In the genomic region with DNA sequence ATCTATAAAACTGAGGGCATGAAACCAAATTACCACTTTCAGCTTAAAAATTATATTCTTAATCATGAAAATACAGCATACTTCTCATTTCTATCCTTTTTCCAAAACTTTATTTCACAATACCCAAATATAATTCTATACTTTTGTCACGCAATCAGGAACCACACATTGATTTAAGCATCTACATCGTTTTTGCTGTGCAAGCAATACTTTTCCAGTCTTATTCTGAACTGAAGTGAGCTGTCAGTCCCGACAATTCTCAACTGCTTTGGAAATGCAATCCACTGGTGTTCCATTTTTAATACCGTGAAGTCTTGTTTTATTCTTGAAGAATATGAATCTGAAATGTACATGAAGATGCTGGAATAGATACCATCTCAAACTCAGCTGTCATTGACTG, we compare ENCODE assay signal across 22 cellular contexts.
DNase-seq lines count a peak whose midpoint lies in the region; ATAC-seq, FAIRE-seq and TF ChIP-seq lines count a peak whose summit lies in the region.
"Had no signal": no experiment of that assay in that cellular context is flagged by ENCODE, and none has a peak within 500 bp of the region (broad histone marks: within the 10 kb centered on the region; RNA-seq: fewer than 3 reads in every experiment).

No MANE protein-coding gene starts in this region.

- BruUV-seq in K562 (replicated peaks; lab: Mats Ljungman, UMichigan), result no TSS peak

- no peaks in the 10 kb centered on the region for H3K9me1 ChIP-seq in K562 (ENCODE audit: control insufficient read depth, insufficient read depth, low read length)

- TF ChIP-seq POLR2A in A549 (IDR thresholded peaks at IDR 0.05; ENCODE audit: low read length) (no peak), K562 (conservative IDR thresholded peaks at IDR 0.05) (no peak)

- no peak for DNase-seq in activated naive CD4-positive, alpha-beta T cell treated with anti-CD3 and anti-CD28 coated beads, Interleukin-2, amount 10 ng/mL, durations not matched to agents 7 days and 5 days
- DNase-seq in activated naive CD4-positive, alpha-beta T cell (lab: John Stamatoyannopoulos, UW), result no peak
- no peak for DNase-seq in A549 (ENCODE audit: low read depth in 1 of 2, low spot score in 1 of 2)
- no peak for DNase-seq in K562 (ENCODE audit: extremely low read depth in 1 of 4, low spot score in 3 of 4)
- no peak for DNase-seq in natural killer cell
- DNase-seq in NCI-H2227 treated with DMSO at 0.1 percent for 48 hours (lab: John Stamatoyannopoulos, UW), result no peak
- no peak for DNase-seq in left lung
- DNase-seq in stimulated activated naive CD8-positive, alpha-beta T cell treated with anti-CD3 and anti-CD28 coated beads, Interleukin-15, Interleukin-2, amounts not matched to agents 100 U/mL and 50 U/mL, for 24 hours, result no peak
- DNase-seq: 8988T; Calu3; CD8-positive, alpha-beta T cell; DMS 273 treated with DMSO at 0.1 percent for 48 hours; DMS53; DND-41; EL; IMR-90 had no signal

- POLR2A ChIA-PET in A549 (lab: Yijun Ruan, JAX) (interaction anchor here (0.5 kb wide), 1 partner anchor 50 kb away, joined by 3 read pairs; no protein-coding TSS in a partner anchor), K562 (lab: Yijun Ruan, JAX) (no interaction called here)

- H3K9me3 Mint-ChIP-seq in activated naive CD4-positive, alpha-beta T cell treated with anti-CD3 and anti-CD28 coated beads, Interleukin-2, amount 10 ng/mL, durations not matched to agents 7 days and 5 days, result peaks cover 17% of the 10 kb centered on the region
- H3K9me3 Mint-ChIP-seq in natural killer cell, result no peaks in the 10 kb centered on the region
- H3K9me3 Mint-ChIP-seq: CD8-positive, alpha-beta T cell had no signal

- no peaks in the 10 kb centered on the region; the same call in 1 of the 2 replicates for H4K20me1 ChIP-seq in K562 (replicated peaks; ENCODE audit: control insufficient read depth, insufficient read depth, low read length)
- H4K20me1 ChIP-seq: BLaER1 treated with 17β-estradiol and CSF1 and Interleukin-3, amounts not matched to agents 10 nM and 100 nM had no signal

- no peak overlapping the region for H3K4me3 Mint-ChIP-seq in activated naive CD4-positive, alpha-beta T cell treated with anti-CD3 and anti-CD28 coated beads, Interleukin-2, amount 10 ng/mL, durations not matched to agents 7 days and 5 days
- no peak overlapping the region for H3K4me3 Mint-ChIP-seq in natural killer cell
- H3K4me3 Mint-ChIP-seq: B cell; CD8-positive, alpha-beta T cell had no signal

- no peaks in the 10 kb centered on the region for H3K27me3 Mint-ChIP-seq in activated naive CD4-positive, alpha-beta T cell treated with anti-CD3 and anti-CD28 coated beads, Interleukin-2, amount 10 ng/mL, durations not matched to agents 7 days and 5 days
- no peaks in the 10 kb centered on the region for H3K27me3 Mint-ChIP-seq in natural killer cell (ENCODE audit: low read depth in 2 of 2)
- H3K27me3 Mint-ChIP-seq: B cell had no signal

- H3K27ac ChIP-seq in A549, result no peak overlapping the region
- no peak overlapping the region for H3K27ac ChIP-seq in K562 (ENCODE audit: extremely low read depth, low read depth, low read length)
- H3K27ac ChIP-seq in left lung, result no peak overlapping the region
- H3K27ac ChIP-seq: BLaER1 treated with 17β-estradiol and CSF1 and Interleukin-3, amounts not matched to agents 10 nM and 100 nM; HL-60 had no signal

- TF ChIP-seq RAD21 in A549 (conservative IDR thresholded peaks at IDR 0.05 in 1 of 2, IDR thresholded peaks at IDR 0.05 in 1 of 2) (no peak), K562 (CRISPR knock-in tag; conservative IDR thresholded peaks at IDR 0.05 in 1 of 2, IDR thresholded peaks at IDR 0.05 in 1 of 2) (no peak)

- CTCF ChIA-PET in activated naive CD4-positive, alpha-beta T cell treated with anti-CD3 and anti-CD28 coated beads, Interleukin-2, amount 10 ng/mL, durations not matched to agents 7 days and 5 days (lab: Charles Lee), result no interaction called here
- CTCF ChIA-PET in A549 (lab: Yijun Ruan, JAX) (interaction anchor here (1.1 to 1.5 kb wide), 2 partner anchors 32 to 283 kb away, joined by 4 to 5 read pairs; no protein-coding TSS in a partner anchor), K562 (lab: Yijun Ruan, JAX; ENCODE audit: low intra/inter-chr PET ratio) (no interaction called here)

- no peak for ATAC-seq in A549
- ATAC-seq in K562, result no peak
- no peak for ATAC-seq in natural killer cell
- ATAC-seq in left lung, result no peak
- no peak for ATAC-seq in stimulated activated naive CD8-positive, alpha-beta T cell treated with anti-CD3 and anti-CD28 coated beads, Interleukin-15, Interleukin-2, amounts not matched to agents 100 U/mL and 50 U/mL, for 24 hours
- ATAC-seq: CD8-positive, alpha-beta T cell had no signal

- 58% methylated on average over 4 of the region's 4 CpGs for WGBS in A549 (ENCODE audit: missing lambda C conversion rate)
- 0% methylated on average over 4 of the region's 4 CpGs for WGBS in K562 (ENCODE audit: insufficient coverage, low coverage, missing lambda C conversion rate)

- in situ Hi-C loops in K562 (cut with MboI), result no loop called here

- peaks cover 34% of the 10 kb centered on the region for H3K36me3 Mint-ChIP-seq in activated naive CD4-positive, alpha-beta T cell treated with anti-CD3 and anti-CD28 coated beads, Interleukin-2, amount 10 ng/mL, durations not matched to agents 7 days and 5 days
- peaks cover 6% of the 10 kb centered on the region for H3K36me3 Mint-ChIP-seq in natural killer cell

- no peaks in the 10 kb centered on the region for H3K36me3 ChIP-seq in K562 (ENCODE audit: control insufficient read depth, insufficient read depth, low read length)
- peaks cover 0 to 4% of the 10 kb centered on the region in 2 donors for H3K36me3 ChIP-seq in left lung
- H3K36me3 ChIP-seq: HAP-1 had no signal

- H2AFZ ChIP-seq in K562 (ENCODE audit: low read depth, low read length), result no peak overlapping the region

- H3K27ac Mint-ChIP-seq in activated naive CD4-positive, alpha-beta T cell treated with anti-CD3 and anti-CD28 coated beads, Interleukin-2, amount 10 ng/mL, durations not matched to agents 7 days and 5 days, result peak overlapping the region; percentile 37
- H3K27ac Mint-ChIP-seq in natural killer cell, result peak overlapping the region; percentile 87 to 89
- H3K27ac Mint-ChIP-seq: B cell had no signal

- no peak for TF ChIP-seq CTCF in A549 (IDR thresholded peaks at IDR 0.05)
- TF ChIP-seq CTCF in K562 (IDR thresholded peaks at IDR 0.05 in 2 of 3, conservative IDR thresholded peaks at IDR 0.05 in 1 of 3; ENCODE audit: insufficient read depth in 2 of 3, low read depth in 1 of 3, low read length in 3 of 3), result no peak
- TF ChIP-seq CTCF in natural killer cell (IDR thresholded peaks at IDR 0.05), result no peak
- TF ChIP-seq CTCF in left lung (IDR thresholded peaks at IDR 0.05), result no peak

- no peaks in the 10 kb centered on the region for H3K9me3 ChIP-seq in A549
- peaks cover 2% of the 10 kb centered on the region; the same call in 1 of the 2 replicates for H3K9me3 ChIP-seq in K562 (replicated peaks; ENCODE audit: control insufficient read depth, insufficient read depth, low read depth, low read length)
- peaks cover 5 to 17% of the 10 kb centered on the region in 2 donors for H3K9me3 ChIP-seq in left lung

- H3K27me3 ChIP-seq in K562 (ENCODE audit: control insufficient read depth in 2 of 2, insufficient read depth in 2 of 2, low read length in 2 of 2) (peaks cover 14 to 36% of the 10 kb centered on the region in 2 experiments; a peak in 3 of 5 replicates), left lung (no peaks in the 10 kb centered on the region)
- H3K27me3 ChIP-seq: BLaER1 treated with 17β-estradiol and CSF1 and Interleukin-3, amounts not matched to agents 10 nM and 100 nM had no signal

- H3K4me3 ChIP-seq in A549 (no peak overlapping the region), K562 (no peak overlapping the region), left lung (no peak overlapping the region)
- H3K4me3 ChIP-seq: HAP-1 had no signal

- H3K9ac ChIP-seq in K562 (ENCODE audit: insufficient read depth in 1 of 2, low read depth in 2 of 2, low read length in 2 of 2), result no peak overlapping the region
- H3K9ac ChIP-seq: BLaER1 treated with 17β-estradiol and CSF1 and Interleukin-3, amounts not matched to agents 10 nM and 100 nM had no signal

- TF ChIP-seq EP300 in A549 (IDR thresholded peaks at IDR 0.05) (no peak), K562 (IDR thresholded peaks at IDR 0.05; ENCODE audit: low read length) (no peak)

- H3K4me1 ChIP-seq in A549, result no peaks in the 10 kb centered on the region
- no peaks in the 10 kb centered on the region for H3K4me1 ChIP-seq in K562 (replicated peaks in 1 of 2; ENCODE audit: control insufficient read depth in 2 of 2, insufficient read depth in 2 of 2, low read length in 2 of 2)
- no peaks in the 10 kb centered on the region for H3K4me1 ChIP-seq in left lung
- H3K4me1 ChIP-seq: BLaER1 treated with 17β-estradiol and CSF1 and Interleukin-3, amounts not matched to agents 10 nM and 100 nM; HAP-1 had no signal

- no peaks in the 10 kb centered on the region for H3K4me1 Mint-ChIP-seq in activated naive CD4-positive, alpha-beta T cell treated with anti-CD3 and anti-CD28 coated beads, Interleukin-2, amount 10 ng/mL, durations not matched to agents 7 days and 5 days
- peaks cover 46 to 72% of the 10 kb centered on the region in 2 donors for H3K4me1 Mint-ChIP-seq in natural killer cell
- H3K4me1 Mint-ChIP-seq: B cell had no signal

- H3K4me2 ChIP-seq in A549, result no peak overlapping the region
- H3K4me2 ChIP-seq in K562 (ENCODE audit: insufficient read depth, low read length), result no peak overlapping the region
- H3K4me2 ChIP-seq: BLaER1 treated with 17β-estradiol and CSF1 and Interleukin-3, amounts not matched to agents 10 nM and 100 nM had no signal

- no peaks in the 10 kb centered on the region for H3K79me2 ChIP-seq in K562 (ENCODE audit: control insufficient read depth, insufficient read depth, low read length)

- intact Hi-C loops in K562 (cut with micrococcal nuclease) (no loop called here), natural killer cell (cut with micrococcal nuclease) (no loop called here), left lung (cut with DNase I) (no loop called here)

- FAIRE-seq in A549 (lab: Jason Lieb, UNC) (no peak), K562 (lab: Jason Lieb, UNC) (no peak)
- FAIRE-seq: GM12891, GM19239 had no signal

TF ChIP-seq in A549, 52 proteins besides CTCF, POLR2A, EP300 and RAD21:
- no peak for TF ChIP-seq FOSB (CRISPR knock-in tag; IDR thresholded peaks at IDR 0.05)
- TF ChIP-seq MAFK (IDR thresholded peaks at IDR 0.05; ENCODE audit: partially characterized antibody), result peak; percentile 57

TF ChIP-seq in K562, 482 proteins besides CTCF, POLR2A, EP300 and RAD21:
- TF ChIP-seq ZNF146 (CRISPR knock-in tag; IDR thresholded peaks at IDR 0.05; ENCODE audit: unreplicated experiment) (no peak), ZNF316 (IDR thresholded peaks at IDR 0.05) (peak; percentile 10; the same call in 1 of the 2 replicates)
